Comparison of ENCODE assay signal across 13 cellular contexts in the genomic region with DNA sequence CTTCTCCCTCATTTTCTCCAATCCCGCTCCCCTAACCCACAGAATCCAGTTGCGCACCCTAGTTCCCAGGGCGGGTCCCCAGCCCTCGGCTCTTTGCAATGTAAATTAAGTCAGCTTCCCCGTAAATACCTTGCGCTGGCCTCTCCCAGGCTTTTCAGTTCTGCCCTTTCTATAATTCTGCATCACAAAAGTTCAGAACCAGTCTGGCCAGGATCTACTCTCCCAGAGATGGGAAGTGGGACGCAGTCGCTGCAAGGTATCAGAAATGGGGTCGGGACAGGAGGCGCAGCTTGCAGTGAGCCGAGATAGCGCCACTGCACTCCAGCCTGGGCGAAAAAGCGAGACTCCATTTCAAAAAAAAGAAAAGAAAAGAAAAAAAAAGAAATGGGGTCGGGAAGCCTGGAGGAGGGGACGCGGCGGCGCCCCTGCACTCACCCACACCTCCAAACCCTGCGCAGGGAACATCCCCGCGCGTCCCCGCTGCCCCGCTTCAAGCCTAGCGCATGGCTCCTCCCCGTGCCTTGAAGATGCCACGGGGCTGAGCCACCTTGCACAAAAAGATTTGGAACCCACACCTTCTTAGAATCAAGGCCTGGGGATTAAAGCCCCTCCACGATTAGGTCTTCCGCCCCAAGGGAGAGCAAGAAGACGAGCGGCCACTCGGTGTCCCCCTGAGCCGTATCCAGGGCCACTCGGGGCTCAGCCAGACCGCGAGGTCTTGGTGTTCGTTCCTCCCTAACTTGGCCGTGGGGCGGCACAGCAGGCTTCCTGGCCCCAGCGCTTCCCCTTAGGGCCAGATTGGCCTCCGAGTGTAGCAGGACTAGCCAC. TPM values are rescaled to one million over a fixed set of nuclear protein-coding genes. Genes with fewer than 3 reads are reported as not detected.
DNase-seq lines count a peak whose midpoint lies in the region; ATAC-seq, FAIRE-seq and TF ChIP-seq lines count a peak whose summit lies in the region.
"Had no signal": no experiment of that assay in that cellular context is flagged by ENCODE, and none has a peak within 500 bp of the region (broad histone marks: within the 10 kb centered on the region; RNA-seq: fewer than 3 reads in every experiment).

No MANE protein-coding gene starts in this region.

- H3K4me1 ChIP-seq in right lobe of liver (peaks cover 0 to 5% (median 0%) of the 10 kb centered on the region in 4 donors), HepG2 (ENCODE audit: insufficient read depth, low read length) (peaks cover 12% of the 10 kb centered on the region), upper lobe of right lung (peaks cover 7% of the 10 kb centered on the region)

- BruUV-seq in HepG2 (replicated peaks; lab: Mats Ljungman, UMichigan): no TSS peak

- TF ChIP-seq POLR2A in right lobe of liver (IDR thresholded peaks at IDR 0.05) (no peak), HepG2 (IDR thresholded peaks at IDR 0.05; ENCODE audit: insufficient read depth in 1 of 2, low read depth in 2 of 2, low read length in 2 of 2) (no peak), erythroblast (IDR thresholded peaks at IDR 0.05; ENCODE audit: low read length) (no peak)

- H3K4me3 Mint-ChIP-seq in memory B cell: peak overlapping the region; percentile 71

- H2AFZ ChIP-seq in HepG2 (ENCODE audit: low read length): no peak overlapping the region

- intact Hi-C loops in right lobe of liver (cut with DNase I): no loop called here
- intact Hi-C loops in HepG2 (cut with micrococcal nuclease; ENCODE audit: unreplicated experiment): no loop called here
- intact Hi-C loops in upper lobe of right lung (cut with DNase I): no loop called here

- H3K4me3 ChIP-seq in right lobe of liver (peak overlapping the region in 1 of 3 donors; percentile 2), HepG2 (replicated peaks in 1 of 3; ENCODE audit: insufficient read depth in 1 of 3, low read depth in 2 of 3, low read length in 3 of 3) (no peak overlapping the region), astrocyte of the cerebellum (ENCODE audit: low read depth, low read length) (peak overlapping the region; percentile 3), upper lobe of right lung (peak overlapping the region; percentile 21)
- H3K4me3 ChIP-seq: BLaER1 treated with 17β-estradiol and CSF1 and Interleukin-3, amounts not matched to agents 10 nM and 100 nM had no signal

- no peaks in the 10 kb centered on the region for H3K9me3 Mint-ChIP-seq in memory B cell

- 10% methylated on average over 18 of the region's 42 CpGs for WGBS in right lobe of liver (ENCODE audit: insufficient coverage, low coverage, low lambda C conversion rate, missing lambda C conversion rate)
- WGBS in HepG2 (ENCODE audit: low lambda C conversion rate): 83% methylated on average over 37 of the region's 42 CpGs

- H3K4me2 ChIP-seq in HepG2 (ENCODE audit: low read depth, low read length): no peak overlapping the region

- H3K4me1 Mint-ChIP-seq in memory B cell: peaks cover 8% of the 10 kb centered on the region

- ATAC-seq in right lobe of liver (peak; percentile 36 to 61 (median 48)), HepG2 (no peak; the same call in 2 of the 3 replicates), memory B cell (ENCODE audit: low read depth) (peak; percentile 58), upper lobe of right lung (peak; percentile 66), HG02571 (IDR thresholded peaks at IDR 0.05; ENCODE audit: unreplicated experiment) (no peak), HG03196 (IDR thresholded peaks at IDR 0.05; ENCODE audit: unreplicated experiment) (no peak)

- in situ Hi-C loops in HepG2 (cut with HindIII; ENCODE audit: extremely low pct_ligation_motif_present, low pct_unique_long_range_greater_than_20kb) (no loop called here), astrocyte of the cerebellum (cut with HindIII; ENCODE audit: low sequenced_read_pairs) (no loop called here)

- no peaks in the 10 kb centered on the region for H3K79me2 ChIP-seq in HepG2 (ENCODE audit: insufficient read depth, low read length)

- H3K27ac Mint-ChIP-seq in memory B cell: no peak overlapping the region

- no peaks in the 10 kb centered on the region for H3K9me3 ChIP-seq in right lobe of liver
- peaks cover 4% of the 10 kb centered on the region; the same call in 1 of the 2 replicates for H3K9me3 ChIP-seq in HepG2 (ENCODE audit: low read length)
- H3K9me3 ChIP-seq in upper lobe of right lung: no peaks in the 10 kb centered on the region

- POLR2A ChIA-PET in HepG2 (lab: Yijun Ruan, JAX): no interaction called here

- TF ChIP-seq CTCF in right lobe of liver (IDR thresholded peaks at IDR 0.05) (no peak), HepG2 (CRISPR knock-in tag; IDR thresholded peaks at IDR 0.05) (no peak), astrocyte of the cerebellum (IDR thresholded peaks at IDR 0.05; ENCODE audit: low read depth, low read length, missing control alignments) (no peak), upper lobe of right lung (IDR thresholded peaks at IDR 0.05) (no peak)

- H3K9ac ChIP-seq in HepG2 (ENCODE audit: insufficient read depth, low read depth, low read length): no peak overlapping the region
- H3K9ac ChIP-seq: BLaER1 treated with 17β-estradiol and CSF1 and Interleukin-3, amounts not matched to agents 10 nM and 100 nM had no signal

- H4K20me1 ChIP-seq in HepG2 (ENCODE audit: insufficient read depth, low read length): no peaks in the 10 kb centered on the region
- H4K20me1 ChIP-seq: BLaER1 treated with 17β-estradiol and CSF1 and Interleukin-3, amounts not matched to agents 10 nM and 100 nM had no signal

- no peak for FAIRE-seq in HepG2 (lab: Jason Lieb, UNC)

- H3K27ac ChIP-seq in right lobe of liver (no peak overlapping the region), HepG2 (ENCODE audit: extremely low read length, insufficient read depth, low read length) (no peak overlapping the region), upper lobe of right lung (no peak overlapping the region)
- H3K27ac ChIP-seq: BLaER1 treated with 17β-estradiol and CSF1 and Interleukin-3, amounts not matched to agents 10 nM and 100 nM; epithelial cell of prostate had no signal

- H3K36me3 Mint-ChIP-seq in memory B cell: peaks cover 1% of the 10 kb centered on the region

- H3K27me3 ChIP-seq in right lobe of liver (no peaks in the 10 kb centered on the region), HepG2 (ENCODE audit: control insufficient read depth in 1 of 2, insufficient read depth in 2 of 2, low read length in 2 of 2) (no peaks in the 10 kb centered on the region), upper lobe of right lung (peaks cover 15% of the 10 kb centered on the region)

- peaks cover 11% of the 10 kb centered on the region for H3K27me3 Mint-ChIP-seq in memory B cell

- DNase-seq in right lobe of liver (peak in 1 of 3 donors; percentile 30), HepG2 (ENCODE audit: low spot score) (no peak), astrocyte of the cerebellum (ENCODE audit: low read depth) (no peak), memory B cell (ENCODE audit: low spot score in 2 of 2) (peak in 1 of 2 donors; percentile 11), upper lobe of right lung (no peak), erythroblast (lab: John Stamatoyannopoulos, UW) (no peak)
- DNase-seq: NCI-H524 treated with DMSO at 0.1 percent for 48 hours, substantia nigra had no signal

- no peak for TF ChIP-seq RAD21 in HepG2 (CRISPR knock-in tag; IDR thresholded peaks at IDR 0.05)

- CTCF ChIA-PET in HepG2 (lab: Yijun Ruan, JAX; ENCODE audit: low intra/inter-chr PET ratio, low total read pairs): no interaction called here

- H3K36me3 ChIP-seq in right lobe of liver (no peaks in the 10 kb centered on the region), HepG2 (replicated peaks in 1 of 2; ENCODE audit: control insufficient read depth in 1 of 2, insufficient read depth in 2 of 2, low read length in 2 of 2) (no peaks in the 10 kb centered on the region), upper lobe of right lung (no peaks in the 10 kb centered on the region)
- H3K36me3 ChIP-seq: BLaER1 treated with 17β-estradiol and CSF1 and Interleukin-3, amounts not matched to agents 10 nM and 100 nM had no signal

- no peak for TF ChIP-seq EP300 in HepG2 (IDR thresholded peaks at IDR 0.05; ENCODE audit: low read depth in 2 of 2, low read length in 2 of 2)
- no peak for TF ChIP-seq EP300 in HepG2 (CRISPR knock-in tag; IDR thresholded peaks at IDR 0.05; ENCODE audit: borderline replicate concordance)

RNA-seq across cellular contexts. Expression of gene ITLN2, which starts 27.2 kb away (rescaled TPM):
- total RNA-seq in right lobe of liver (under 1 TPM in 3 of 6 experiments, not detected in 3; 0.29 to 0.33 (median 0.32) TPM), HepG2 (2016; rRNA removed; fragmentation: Illumina TruSeq; extraction: Trizol) (not detected in 2 replicates), upper lobe of right lung (44.1 TPM)
- not detected in 2 replicates for total RNA-seq in HepG2 (2016; cell fraction: cytosol; rRNA removed; fragmentation: Illumina TruSeq; extraction: Trizol; ENCODE audit: low read depth)
- not detected in 2 replicates for total RNA-seq in HepG2 (2016; cell fraction: insoluble cytoplasmic fraction; rRNA removed; fragmentation: Illumina TruSeq; extraction: Trizol)
- not detected in 2 replicates for total RNA-seq in HepG2 (2016; cell fraction: membrane; rRNA removed; fragmentation: Illumina TruSeq; extraction: Trizol)
- total RNA-seq in HepG2 (2016; cell fraction: nucleus; rRNA removed; fragmentation: Illumina TruSeq; extraction: Trizol): not detected in 2 replicates
- not detected in 2 replicates for polyA plus RNA-seq in HepG2 (2011; rRNA removed)
- polyA plus RNA-seq in HepG2 (2011; cell fraction: cytosol; rRNA removed): not detected in 2 replicates
- not detected in 2 replicates for polyA plus RNA-seq in HepG2 (2011; cell fraction: nucleus; rRNA removed)
- polyA plus RNA-seq in HepG2 (2012): not detected in 2 replicates
- polyA plus RNA-seq in HepG2 (2016; cell fraction: cytosol; fragmentation: Illumina TruSeq; extraction: Trizol; ENCODE audit: low read depth): not detected in 2 replicates
- not detected in 2 replicates for polyA plus RNA-seq in HepG2 (2016; cell fraction: insoluble cytoplasmic fraction; fragmentation: Illumina TruSeq; extraction: Trizol; ENCODE audit: low read depth)
- not detected in 2 replicates for polyA plus RNA-seq in HepG2 (2016; cell fraction: membrane; fragmentation: Illumina TruSeq; extraction: Trizol; ENCODE audit: low read depth)
- polyA plus RNA-seq in HepG2 (2016; cell fraction: nucleus; fragmentation: Illumina TruSeq; extraction: Trizol; ENCODE audit: insufficient read depth, low read depth): not detected in 2 replicates
- polyA minus RNA-seq in HepG2 (2011; rRNA and poly(A)+ RNA removed; ENCODE audit: low replicate concordance): not detected in 2 replicates
- polyA minus RNA-seq in HepG2 (2011; cell fraction: cytosol; rRNA and poly(A)+ RNA removed): not detected in 2 replicates
- not detected in 2 replicates for polyA minus RNA-seq in HepG2 (2011; cell fraction: nucleus; rRNA and poly(A)+ RNA removed)
- total RNA-seq: activated CD8-positive, alpha-beta memory T cell treated with anti-CD3 and anti-CD28 coated beads for 36 hours had no signal

RNA-seq across cellular contexts. Expression of gene F11R, which starts 39.2 kb away (rescaled TPM):
- total RNA-seq in right lobe of liver: 100 to 1,000 TPM in 1 of 6 experiments, 10 to 100 TPM in 5; 48.3 to 119 (median 65.3) TPM
- total RNA-seq in HepG2 (2016; rRNA removed; fragmentation: Illumina TruSeq; extraction: Trizol): 41.4 and 95.8 TPM in 2 replicates
- total RNA-seq in HepG2 (2016; cell fraction: cytosol; rRNA removed; fragmentation: Illumina TruSeq; extraction: Trizol; ENCODE audit: low read depth): 4.5 and 5.4 TPM in 2 replicates
- total RNA-seq in HepG2 (2016; cell fraction: insoluble cytoplasmic fraction; rRNA removed; fragmentation: Illumina TruSeq; extraction: Trizol): 42.0 and 91.4 TPM in 2 replicates
- 13.3 and 15.6 TPM in 2 replicates for total RNA-seq in HepG2 (2016; cell fraction: membrane; rRNA removed; fragmentation: Illumina TruSeq; extraction: Trizol)
- 73.4 and 78.1 TPM in 2 replicates for total RNA-seq in HepG2 (2016; cell fraction: nucleus; rRNA removed; fragmentation: Illumina TruSeq; extraction: Trizol)
- polyA plus RNA-seq in HepG2 (2011; rRNA removed): 105 and 145 TPM in 2 replicates
- 97.9 and 106 TPM in 2 replicates for polyA plus RNA-seq in HepG2 (2011; cell fraction: cytosol; rRNA removed)
- 65.0 and 70.1 TPM in 2 replicates for polyA plus RNA-seq in HepG2 (2011; cell fraction: nucleus; rRNA removed)
- 48.5 and 60.7 TPM in 2 replicates for polyA plus RNA-seq in HepG2 (2012)
- 4.5 and 4.7 TPM in 2 replicates for polyA plus RNA-seq in HepG2 (2016; cell fraction: cytosol; fragmentation: Illumina TruSeq; extraction: Trizol; ENCODE audit: low read depth)
- polyA plus RNA-seq in HepG2 (2016; cell fraction: insoluble cytoplasmic fraction; fragmentation: Illumina TruSeq; extraction: Trizol; ENCODE audit: low read depth): 24.5 and 27.5 TPM in 2 replicates
- 8.6 and 9.1 TPM in 2 replicates for polyA plus RNA-seq in HepG2 (2016; cell fraction: membrane; fragmentation: Illumina TruSeq; extraction: Trizol; ENCODE audit: low read depth)
- 69.9 and 80.4 TPM in 2 replicates for polyA plus RNA-seq in HepG2 (2016; cell fraction: nucleus; fragmentation: Illumina TruSeq; extraction: Trizol; ENCODE audit: insufficient read depth, low read depth)
- polyA minus RNA-seq in HepG2 (2011; rRNA and poly(A)+ RNA removed; ENCODE audit: low replicate concordance): 95.1 and 327 TPM in 2 replicates
- polyA minus RNA-seq in HepG2 (2011; cell fraction: cytosol; rRNA and poly(A)+ RNA removed): 74.7 and 90.1 TPM in 2 replicates
- 27.6 and 39.4 TPM in 2 replicates for polyA minus RNA-seq in HepG2 (2011; cell fraction: nucleus; rRNA and poly(A)+ RNA removed)
- 167 TPM for total RNA-seq in upper lobe of right lung

RNA-seq across cellular contexts. Expression of gene TSTD1, which starts 57.0 kb away (rescaled TPM):
- total RNA-seq in right lobe of liver (10 to 100 TPM; 16.3 to 60.8 (median 28.3) TPM), HepG2 (2016; rRNA removed; fragmentation: Illumina TruSeq; extraction: Trizol) (0.31 TPM in 1 of 2 replicates, not detected in the other), upper lobe of right lung (50.6 TPM)
- total RNA-seq in HepG2 (2016; cell fraction: cytosol; rRNA removed; fragmentation: Illumina TruSeq; extraction: Trizol; ENCODE audit: low read depth): not detected in 2 replicates
- total RNA-seq in HepG2 (2016; cell fraction: insoluble cytoplasmic fraction; rRNA removed; fragmentation: Illumina TruSeq; extraction: Trizol): 0.22 TPM in 1 of 2 replicates, not detected in the other
- total RNA-seq in HepG2 (2016; cell fraction: membrane; rRNA removed; fragmentation: Illumina TruSeq; extraction: Trizol): not detected in 2 replicates
- 0.99 TPM in 1 of 2 replicates, not detected in the other for total RNA-seq in HepG2 (2016; cell fraction: nucleus; rRNA removed; fragmentation: Illumina TruSeq; extraction: Trizol)
- polyA plus RNA-seq in HepG2 (2011; rRNA removed): 0.15 TPM in 1 of 2 replicates, not detected in the other
- polyA plus RNA-seq in HepG2 (2011; cell fraction: cytosol; rRNA removed): not detected in 2 replicates
- 0.55 and 0.79 TPM in 2 replicates for polyA plus RNA-seq in HepG2 (2011; cell fraction: nucleus; rRNA removed)
- polyA plus RNA-seq in HepG2 (2012): not detected in 2 replicates
- polyA plus RNA-seq in HepG2 (2016; cell fraction: cytosol; fragmentation: Illumina TruSeq; extraction: Trizol; ENCODE audit: low read depth): not detected in 2 replicates
- polyA plus RNA-seq in HepG2 (2016; cell fraction: insoluble cytoplasmic fraction; fragmentation: Illumina TruSeq; extraction: Trizol; ENCODE audit: low read depth): not detected in 2 replicates
- polyA plus RNA-seq in HepG2 (2016; cell fraction: membrane; fragmentation: Illumina TruSeq; extraction: Trizol; ENCODE audit: low read depth): not detected in 2 replicates
- not detected in 2 replicates for polyA plus RNA-seq in HepG2 (2016; cell fraction: nucleus; fragmentation: Illumina TruSeq; extraction: Trizol; ENCODE audit: insufficient read depth, low read depth)
- polyA minus RNA-seq in HepG2 (2011; rRNA and poly(A)+ RNA removed; ENCODE audit: low replicate concordance): 0.28 and 1.2 TPM in 2 replicates
- not detected in 2 replicates for polyA minus RNA-seq in HepG2 (2011; cell fraction: cytosol; rRNA and poly(A)+ RNA removed)
- polyA minus RNA-seq in HepG2 (2011; cell fraction: nucleus; rRNA and poly(A)+ RNA removed): 0.87 and 1.2 TPM in 2 replicates

Comparison
In these comparisons a context has a peak if more than half of its experiments do, and no peak if none do; other contexts are left out.
1. ATAC-seq: peak in right lobe of liver (4 of 4), memory B cell (single experiment) and upper lobe of right lung (single experiment); none in HepG2 (single experiment), HG02571 (single experiment) and HG03196 (single experiment).
2. RNA of gene TSTD1, which starts 57.0 kb away (total RNA-seq): 50.6 TPM in upper lobe of right lung (single experiment) and 16.3 to 60.8 TPM in right lobe of liver; 0.22 to 0.99 TPM in HepG2; every median in the first group is over 4 times any median in the second.
3. H3K4me3 ChIP-seq: peak in astrocyte of the cerebellum (single experiment) and upper lobe of right lung (single experiment); none in HepG2 (0 of 3).
4. RNA of gene ITLN2, which starts 27.2 kb away (total RNA-seq): 44.1 TPM in upper lobe of right lung (single experiment); 0.29 to 0.33 TPM in right lobe of liver and not detected in HepG2; every median in the first group is over 10 times any median in the second.